Comparison of ENCODE assay signal across 17 cellular contexts in genomic region chr7:30842542-30843451, GRCh38.
DNase-seq lines count a peak whose midpoint lies in the region; TF ChIP-seq lines count a peak whose summit lies in the region.
"Had no signal": no experiment of that assay in that cellular context is flagged by ENCODE, and none has a peak within 500 bp of the region (broad histone marks: within the 10 kb centered on the region; RNA-seq: fewer than 3 reads in every experiment).

No MANE protein-coding gene starts in this region.

- no peaks in the 10 kb centered on the region for H3K36me3 ChIP-seq in neural progenitor cell
- H3K36me3 ChIP-seq: BE2C had no signal

- H3K4me3 ChIP-seq in AG10803 (ENCODE audit: low read length) = no peak overlapping the region
- H3K4me3 ChIP-seq in neural progenitor cell = no peak overlapping the region

- no peaks in the 10 kb centered on the region for H4K20me1 ChIP-seq in neural progenitor cell (ENCODE audit: low read depth)

- no peak overlapping the region for H3K27ac ChIP-seq in neural progenitor cell

- no peaks in the 10 kb centered on the region for H3K4me1 Mint-ChIP-seq in neural progenitor cell
- H3K4me1 Mint-ChIP-seq: memory B cell had no signal

- peaks cover 4% of the 10 kb centered on the region for H3K36me3 Mint-ChIP-seq in neural progenitor cell
- H3K36me3 Mint-ChIP-seq: memory B cell had no signal

- H3K27me3 ChIP-seq in neural progenitor cell = no peaks in the 10 kb centered on the region
- H3K27me3 ChIP-seq: BE2C had no signal

- H3K4me2 ChIP-seq in neural progenitor cell = no peak overlapping the region

- TF ChIP-seq CTCF in AG10803 (conservative IDR thresholded peaks at IDR 0.05; ENCODE audit: low read length) (no peak), neural progenitor cell (IDR thresholded peaks at IDR 0.05) (no peak)

- no peaks in the 10 kb centered on the region for H3K79me2 ChIP-seq in neural progenitor cell (ENCODE audit: low read depth)

- peak overlapping the region; percentile 36 for H3K27ac Mint-ChIP-seq in neural progenitor cell
- H3K27ac Mint-ChIP-seq: activated naive CD4-positive, alpha-beta T cell treated with anti-CD3 and anti-CD28 coated beads for 36 hours; memory B cell had no signal

- POLR2A ChIA-PET in HEK293T (lab: Yijun Ruan, JAX) = no interaction called here

- CTCF ChIA-PET in HEK293T (lab: Yijun Ruan, JAX) = no interaction called here

- H3K9me3 ChIP-seq in neural progenitor cell (ENCODE audit: low read depth) = no peaks in the 10 kb centered on the region
- H3K9me3 ChIP-seq: BE2C had no signal

- H3K9ac ChIP-seq in neural progenitor cell = no peak overlapping the region

- no peak overlapping the region for H2AFZ ChIP-seq in neural progenitor cell (replicated peaks)

- no peaks in the 10 kb centered on the region for H3F3A ChIP-seq in neural progenitor cell (ENCODE audit: low read depth)

- no peaks in the 10 kb centered on the region for H3K9me3 Mint-ChIP-seq in neural progenitor cell
- H3K9me3 Mint-ChIP-seq: activated naive CD4-positive, alpha-beta T cell treated with anti-CD3 and anti-CD28 coated beads for 36 hours; memory B cell had no signal

- no peak overlapping the region for H3K4me3 Mint-ChIP-seq in neural progenitor cell
- H3K4me3 Mint-ChIP-seq: activated naive CD4-positive, alpha-beta T cell treated with anti-CD3 and anti-CD28 coated beads for 36 hours; memory B cell had no signal

- no peaks in the 10 kb centered on the region for H3K4me1 ChIP-seq in neural progenitor cell
- H3K4me1 ChIP-seq: BE2C had no signal

- peak; percentile 74 for DNase-seq in AG10803 (ENCODE audit: low read depth)
- peak; percentile 57 for DNase-seq in GM03348 (ENCODE audit: low spot score)
- peak; percentile 59 for DNase-seq in fibroblast of gingiva (ENCODE audit: low read depth)
- no peak for DNase-seq in neural progenitor cell (ENCODE audit: low spot score)
- no peak for DNase-seq in glomerular visceral epithelial cell (ENCODE audit: extremely low spot score)
- no peak for DNase-seq in NCI-H510A (lab: John Stamatoyannopoulos, UW)
- DNase-seq in activated CD4-positive, alpha-beta T cell treated with anti-CD3 and anti-CD28 coated beads, Interleukin-2, amount 50 U/mL, for 1 hour = no peak
- DNase-seq in HEK293T (ENCODE audit: extremely low spot score) = no peak
- DNase-seq: activated CD4-positive, alpha-beta T cell treated with anti-CD3 and anti-CD28 coated beads, Interleukin-2, amount 50 U/mL, for 48 hours; activated naive CD4-positive, alpha-beta T cell treated with anti-CD3 and anti-CD28 coated beads for 36 hours; BE2C; central memory CD4-positive, alpha-beta T cell; NCI-H1048; NCI-H526 treated with DMSO at 0.1 percent for 48 hours; occipital lobe; T1000 had no signal

- H3K27me3 Mint-ChIP-seq in neural progenitor cell (ENCODE audit: insufficient read depth, low read depth) = peaks cover 2% of the 10 kb centered on the region
- H3K27me3 Mint-ChIP-seq: memory B cell had no signal

TF ChIP-seq in HEK293T, 16 proteins besides CTCF, POLR2A, EP300 and RAD21:
- TF ChIP-seq TARDBP (IDR thresholded peaks at IDR 0.05) = no peak
- TF ChIP-seq CTBP1 (IDR thresholded peaks at IDR 0.05; ENCODE audit: borderline replicate concordance) = no peak
- TF ChIP-seq ELF4 (IDR thresholded peaks at IDR 0.05) = no peak
- TF ChIP-seq SUZ12 (IDR thresholded peaks at IDR 0.05) = no peak
- no peak for TF ChIP-seq NFRKB (IDR thresholded peaks at IDR 0.05)
- no peak for TF ChIP-seq FOXA1 (IDR thresholded peaks at IDR 0.05)
- no peak for TF ChIP-seq SP1 (IDR thresholded peaks at IDR 0.05)
- TF ChIP-seq HDGF (IDR thresholded peaks at IDR 0.05; ENCODE audit: borderline replicate concordance) = no peak
- TF ChIP-seq FOXM1 (IDR thresholded peaks at IDR 0.05; ENCODE audit: borderline replicate concordance) = no peak
- no peak for TF ChIP-seq ARNT (IDR thresholded peaks at IDR 0.05)
- TF ChIP-seq LEF1 (IDR thresholded peaks at IDR 0.05; ENCODE audit: borderline replicate concordance) = no peak
- no peak for TF ChIP-seq PKNOX1 (IDR thresholded peaks at IDR 0.05)
- TF ChIP-seq BHLHE40 (IDR thresholded peaks at IDR 0.05; ENCODE audit: borderline replicate concordance) = no peak
- TF ChIP-seq ZNF384 (IDR thresholded peaks at IDR 0.05) = no peak
- TF ChIP-seq FOXK2 (IDR thresholded peaks at IDR 0.05) = no peak
- TF ChIP-seq L3MBTL2 (conservative IDR thresholded peaks at IDR 0.05) = no peak

Comparison
In these comparisons a context has a peak if more than half of its experiments do, and no peak if none do; other contexts are left out.
1. DNase-seq: peak in AG10803 (single experiment), GM03348 (single experiment) and fibroblast of gingiva (single experiment); none in neural progenitor cell (single experiment), glomerular visceral epithelial cell (single experiment), NCI-H510A (single experiment), activated CD4-positive, alpha-beta T cell treated with anti-CD3 and anti-CD28 coated beads, Interleukin-2, amount 50 U/mL, for 1 hour (single experiment) and HEK293T (single experiment).